In the genomic region with DNA sequence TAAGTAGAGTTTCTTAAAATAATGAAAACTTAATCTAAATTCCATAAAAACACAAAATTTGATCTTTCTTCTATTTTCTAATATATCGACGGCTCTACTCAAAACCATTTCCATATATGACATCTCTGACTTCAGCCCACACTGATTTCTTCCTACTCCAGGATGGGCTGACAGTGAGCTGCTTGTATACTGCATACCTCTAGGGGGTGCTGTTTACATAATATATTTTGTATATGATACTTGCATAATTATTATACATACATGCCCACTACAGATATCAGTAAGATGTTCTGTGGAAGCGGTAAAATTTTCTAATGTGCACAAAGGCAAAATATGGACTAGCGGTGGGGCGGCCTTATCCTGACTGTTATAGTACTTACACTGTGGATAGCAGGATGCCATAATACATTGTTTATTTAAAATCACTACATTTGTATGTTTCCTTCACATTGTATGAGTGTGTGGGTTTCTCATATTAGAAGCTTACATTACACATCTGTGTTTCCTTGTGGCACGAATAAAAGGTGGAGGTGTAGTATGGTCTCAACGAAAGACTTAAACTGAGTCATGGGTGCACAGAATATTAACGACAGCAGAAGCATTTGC, we compare ENCODE assay signal across 1 cellular context.
TF ChIP-seq lines count a peak whose summit lies in the region.

No MANE protein-coding gene starts in this region.

TF ChIP-seq in H1, 55 proteins besides CTCF, POLR2A, EP300 and RAD21 (continued from another document):
- TF ChIP-seq RBBP5 (IDR thresholded peaks at IDR 0.05; ENCODE audit: borderline replicate concordance, low read depth, low read length) (no peak), TCF12 (IDR thresholded peaks at IDR 0.05; ENCODE audit: low read depth, low read length) (no peak)
TF ChIP-seq in H1: peak in this region for 1.
